ENCODE assay signal across 14 cellular contexts in genomic region chr22:40510965-40511364, GRCh38.
DNase-seq lines count a peak whose midpoint lies in the region; ATAC-seq, FAIRE-seq and TF ChIP-seq lines count a peak whose summit lies in the region.
"Had no signal": no experiment of that assay in that cellular context is flagged by ENCODE, and none has a peak within 500 bp of the region (broad histone marks: within the 10 kb centered on the region; RNA-seq: fewer than 3 reads in every experiment).

No MANE protein-coding gene starts in this region.

- CTCF ChIA-PET in WTC11 (lab: Charles Lee), result no interaction called here

- H3K36me3 ChIP-seq in kidney (ENCODE audit: control insufficient read depth in 1 of 2, insufficient read depth in 2 of 2, low read length in 2 of 2), result no peaks in the 10 kb centered on the region
- H3K36me3 ChIP-seq in gastrocnemius medialis, result no peaks in the 10 kb centered on the region
- H3K36me3 ChIP-seq: HAP-1 had no signal

- POLR2A ChIA-PET in WTC11 (lab: Charles Lee), result no interaction called here

- no peaks in the 10 kb centered on the region for H3K27me3 Mint-ChIP-seq in CD14-positive monocyte (ENCODE audit: low read depth in 3 of 3)
- H3K27me3 Mint-ChIP-seq in WTC11 (ENCODE audit: low read depth), result no peaks in the 10 kb centered on the region
- H3K27me3 Mint-ChIP-seq in natural killer cell (ENCODE audit: low read depth in 2 of 2), result no peaks in the 10 kb centered on the region
- H3K27me3 Mint-ChIP-seq: activated CD4-positive, alpha-beta T cell treated with anti-CD3 and anti-CD28 coated beads, Interleukin-2, amount 10 ng/mL, durations not matched to agents 24 days and 14 days had no signal

- no peak for TF ChIP-seq CTCF in CD14-positive monocyte (IDR thresholded peaks at IDR 0.05)
- TF ChIP-seq CTCF in WTC11 (IDR thresholded peaks at IDR 0.05), result no peak
- no peak for TF ChIP-seq CTCF in kidney (IDR thresholded peaks at IDR 0.05; ENCODE audit: borderline replicate concordance, extremely low read depth, insufficient read depth)
- TF ChIP-seq CTCF in gastrocnemius medialis (IDR thresholded peaks at IDR 0.05 in 4 of 5, conservative IDR thresholded peaks at IDR 0.05 in 1 of 5), result no peak
- no peak for TF ChIP-seq CTCF in natural killer cell (IDR thresholded peaks at IDR 0.05)

- H3K4me1 Mint-ChIP-seq in CD14-positive monocyte, result peaks cover 34% of the 10 kb centered on the region
- H3K4me1 Mint-ChIP-seq in WTC11, result peaks cover 20% of the 10 kb centered on the region
- H3K4me1 Mint-ChIP-seq in natural killer cell, result peaks cover 0 to 26% of the 10 kb centered on the region in 2 donors

- peaks cover 25 to 30% of the 10 kb centered on the region in 2 donors for H3K4me1 ChIP-seq in kidney (ENCODE audit: control insufficient read depth in 1 of 2, insufficient read depth in 1 of 2, low read depth in 1 of 2, low read length in 2 of 2)
- peaks cover 51 to 59% of the 10 kb centered on the region in 2 donors for H3K4me1 ChIP-seq in gastrocnemius medialis

- TF ChIP-seq POLR2A in gastrocnemius medialis (IDR thresholded peaks at IDR 0.05), result no peak

- H3K9me3 Mint-ChIP-seq in CD14-positive monocyte, result no peaks in the 10 kb centered on the region
- no peaks in the 10 kb centered on the region for H3K9me3 Mint-ChIP-seq in WTC11
- no peaks in the 10 kb centered on the region for H3K9me3 Mint-ChIP-seq in natural killer cell
- H3K9me3 Mint-ChIP-seq: activated CD4-positive, alpha-beta T cell treated with anti-CD3 and anti-CD28 coated beads, Interleukin-2, amount 10 ng/mL, durations not matched to agents 24 days and 14 days; T-helper 1 cell treated with Interleukin-12 subunit alpha and Interleukin-12 subunit beta and Interleukin-4 antibody, amounts not matched to agents 30 μg/mL and 1 μg/mL, for 36 hours had no signal

- intact Hi-C loops in CD14-positive monocyte (cut with micrococcal nuclease), result no loop called here
- intact Hi-C loops in kidney (cut with DNase I), result no loop called here
- intact Hi-C loops in gastrocnemius medialis (cut with DNase I; ENCODE audit: low total_unique reads), result loop anchor here (5.0 kb wide), 2 partner anchors 126 to 141 kb away; partner anchors contain the start of gene MRTFA
- intact Hi-C loops in natural killer cell (cut with micrococcal nuclease), result no loop called here

- H3K4me3 ChIP-seq in kidney (ENCODE audit: low read length in 2 of 2) (no peak overlapping the region), gastrocnemius medialis (no peak overlapping the region)
- H3K4me3 ChIP-seq: HAP-1 had no signal

- H3K27ac Mint-ChIP-seq in CD14-positive monocyte (peak overlapping the region in 5 of 7 donors; percentile 28 to 94 (median 74)), WTC11 (peak overlapping the region; percentile 6; the same call in 1 of the 2 replicates), natural killer cell (no peak overlapping the region)
- H3K27ac Mint-ChIP-seq: activated CD4-positive, alpha-beta T cell treated with anti-CD3 and anti-CD28 coated beads, Interleukin-2, amount 10 ng/mL, durations not matched to agents 24 days and 14 days; T-helper 1 cell treated with Interleukin-12 subunit alpha and Interleukin-12 subunit beta and Interleukin-4 antibody, amounts not matched to agents 30 μg/mL and 1 μg/mL, for 36 hours had no signal

- no peak overlapping the region for H3K4me3 Mint-ChIP-seq in CD14-positive monocyte
- no peak overlapping the region for H3K4me3 Mint-ChIP-seq in WTC11
- no peak overlapping the region for H3K4me3 Mint-ChIP-seq in natural killer cell
- H3K4me3 Mint-ChIP-seq: activated CD4-positive, alpha-beta T cell treated with anti-CD3 and anti-CD28 coated beads, Interleukin-2, amount 10 ng/mL, durations not matched to agents 24 days and 14 days; T-helper 1 cell treated with Interleukin-12 subunit alpha and Interleukin-12 subunit beta and Interleukin-4 antibody, amounts not matched to agents 30 μg/mL and 1 μg/mL, for 36 hours had no signal

- no peak for ATAC-seq in WTC11
- no peak for ATAC-seq in gastrocnemius medialis
- no peak for ATAC-seq in natural killer cell
- no peak for ATAC-seq in HG03135 (IDR thresholded peaks at IDR 0.05; ENCODE audit: unreplicated experiment)
- ATAC-seq: foreskin keratinocyte had no signal

- H3K27ac ChIP-seq in kidney (ENCODE audit: low read depth in 2 of 2, low read length in 2 of 2) (peak overlapping the region; percentile 79 to 89), gastrocnemius medialis (peak overlapping the region; percentile 68 to 78 (median 73))

- DNase-seq in CD14-positive monocyte (ENCODE audit: low spot score) (no peak), WTC11 (ENCODE audit: low spot score) (no peak), kidney (no peak), gastrocnemius medialis (no peak), natural killer cell (no peak), NCI-H187 treated with DMSO at 0.1 percent for 48 hours (lab: John Stamatoyannopoulos, UW) (no peak), NCI-H2196 (lab: John Stamatoyannopoulos, UW; ENCODE audit: unreplicated experiment) (no peak)
- DNase-seq: activated CD4-positive, alpha-beta T cell treated with anti-CD3 and anti-CD28 coated beads, Interleukin-2, amount 10 ng/mL, durations not matched to agents 24 days and 14 days; foreskin keratinocyte; NCI-H1930 had no signal

- peak overlapping the region in 1 of 2 donors; percentile 69 for H3K9ac ChIP-seq in kidney (ENCODE audit: low read length in 2 of 2)

- peaks cover 9 to 16% of the 10 kb centered on the region in 2 donors for H3K36me3 Mint-ChIP-seq in CD14-positive monocyte
- no peaks in the 10 kb centered on the region for H3K36me3 Mint-ChIP-seq in WTC11
- no peaks in the 10 kb centered on the region for H3K36me3 Mint-ChIP-seq in natural killer cell

- in situ Hi-C loops in gastrocnemius medialis (cut with MboI; ENCODE audit: low sequenced_read_pairs in 4 of 4), result no loop called here

- no peak for FAIRE-seq in kidney (lab: Jason Lieb, UNC)
- FAIRE-seq: colon had no signal

- H3K9me3 ChIP-seq in kidney (ENCODE audit: control insufficient read depth in 1 of 2, low read length in 2 of 2) (no peaks in the 10 kb centered on the region), gastrocnemius medialis (no peaks in the 10 kb centered on the region)
- H3K9me3 ChIP-seq: HAP-1 had no signal

- no peaks in the 10 kb centered on the region for H3K27me3 ChIP-seq in gastrocnemius medialis
- H3K27me3 ChIP-seq: foreskin keratinocyte had no signal

TF ChIP-seq in WTC11, 78 proteins besides CTCF, POLR2A, EP300 and RAD21:
- TF ChIP-seq, protein P1, sequence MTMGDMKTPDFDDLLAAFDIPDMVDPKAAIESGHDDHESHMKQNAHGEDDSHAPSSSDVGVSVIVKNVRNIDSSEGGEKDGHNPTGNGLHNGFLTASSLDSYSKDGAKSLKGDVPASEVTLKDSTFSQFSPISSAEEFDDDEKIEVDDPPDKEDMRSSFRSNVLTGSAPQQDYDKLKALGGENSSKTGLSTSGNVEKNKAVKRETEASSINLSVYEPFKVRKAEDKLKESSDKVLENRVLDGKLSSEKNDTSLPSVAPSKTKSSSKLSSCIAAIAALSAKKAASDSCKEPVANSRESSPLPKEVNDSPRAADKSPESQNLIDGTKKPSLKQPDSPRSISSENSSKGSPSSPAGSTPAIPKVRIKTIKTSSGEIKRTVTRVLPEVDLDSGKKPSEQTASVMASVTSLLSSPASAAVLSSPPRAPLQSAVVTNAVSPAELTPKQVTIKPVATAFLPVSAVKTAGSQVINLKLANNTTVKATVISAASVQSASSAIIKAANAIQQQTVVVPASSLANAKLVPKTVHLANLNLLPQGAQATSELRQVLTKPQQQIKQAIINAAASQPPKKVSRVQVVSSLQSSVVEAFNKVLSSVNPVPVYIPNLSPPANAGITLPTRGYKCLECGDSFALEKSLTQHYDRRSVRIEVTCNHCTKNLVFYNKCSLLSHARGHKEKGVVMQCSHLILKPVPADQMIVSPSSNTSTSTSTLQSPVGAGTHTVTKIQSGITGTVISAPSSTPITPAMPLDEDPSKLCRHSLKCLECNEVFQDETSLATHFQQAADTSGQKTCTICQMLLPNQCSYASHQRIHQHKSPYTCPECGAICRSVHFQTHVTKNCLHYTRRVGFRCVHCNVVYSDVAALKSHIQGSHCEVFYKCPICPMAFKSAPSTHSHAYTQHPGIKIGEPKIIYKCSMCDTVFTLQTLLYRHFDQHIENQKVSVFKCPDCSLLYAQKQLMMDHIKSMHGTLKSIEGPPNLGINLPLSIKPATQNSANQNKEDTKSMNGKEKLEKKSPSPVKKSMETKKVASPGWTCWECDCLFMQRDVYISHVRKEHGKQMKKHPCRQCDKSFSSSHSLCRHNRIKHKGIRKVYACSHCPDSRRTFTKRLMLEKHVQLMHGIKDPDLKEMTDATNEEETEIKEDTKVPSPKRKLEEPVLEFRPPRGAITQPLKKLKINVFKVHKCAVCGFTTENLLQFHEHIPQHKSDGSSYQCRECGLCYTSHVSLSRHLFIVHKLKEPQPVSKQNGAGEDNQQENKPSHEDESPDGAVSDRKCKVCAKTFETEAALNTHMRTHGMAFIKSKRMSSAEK (CRISPR knock-in tag; IDR thresholded peaks at IDR 0.05; ENCODE audit: borderline replicate concordance), result no peak
- no peak for TF ChIP-seq IRF2 (CRISPR knock-in tag; IDR thresholded peaks at IDR 0.05; ENCODE audit: borderline replicate concordance, low read depth)
- no peak for TF ChIP-seq TP53 (CRISPR knock-in tag; IDR thresholded peaks at IDR 0.05)
- no peak for TF ChIP-seq GRHL2 (CRISPR knock-in tag; IDR thresholded peaks at IDR 0.05; ENCODE audit: insufficient replicate concordance, severe bottlenecking)
- TF ChIP-seq ZNF121 (CRISPR knock-in tag; IDR thresholded peaks at IDR 0.05), result no peak

Comparison
In these comparisons a context has a peak if more than half of its experiments do, and no peak if none do; other contexts are left out.
1. H3K27ac Mint-ChIP-seq: peak in CD14-positive monocyte (5 of 7) and WTC11 (single experiment); none in natural killer cell (0 of 2).